Comparison of ENCODE assay signal across 20 cellular contexts in genomic region chr2:152399003-152399402, GRCh38.
DNase-seq lines count a peak whose midpoint lies in the region; ATAC-seq and TF ChIP-seq lines count a peak whose summit lies in the region.
"Had no signal": no experiment of that assay in that cellular context is flagged by ENCODE, and none has a peak within 500 bp of the region (broad histone marks: within the 10 kb centered on the region; RNA-seq: fewer than 3 reads in every experiment).

No MANE protein-coding gene starts in this region.

- POLR2A ChIA-PET in Caco-2 (lab: Charles Lee) (no interaction called here), PC-3 (lab: Charles Lee; ENCODE audit: unreplicated experiment) (no interaction called here)

- H3K27ac Mint-ChIP-seq in Caco-2 (ENCODE audit: unreplicated experiment) (peak overlapping the region; percentile 1), glutamatergic neuron (ENCODE audit: unreplicated experiment) (peak overlapping the region; percentile 12)
- H3K27ac Mint-ChIP-seq: CD8-positive, alpha-beta memory T cell; HFFc6 had no signal

- H3K36me3 ChIP-seq in Caco-2 (ENCODE audit: control insufficient read depth, insufficient read depth, low read length): no peaks in the 10 kb centered on the region
- H3K36me3 ChIP-seq in PC-3 (ENCODE audit: low read depth, low read length): no peaks in the 10 kb centered on the region
- no peaks in the 10 kb centered on the region for H3K36me3 ChIP-seq in ascending aorta
- H3K36me3 ChIP-seq in testis (ENCODE audit: low read depth, missing control alignments): no peaks in the 10 kb centered on the region

- H3K36me3 Mint-ChIP-seq in Caco-2 (ENCODE audit: insufficient read depth, unreplicated experiment) (peaks cover 10% of the 10 kb centered on the region), glutamatergic neuron (ENCODE audit: unreplicated experiment) (no peaks in the 10 kb centered on the region)
- H3K36me3 Mint-ChIP-seq: CD8-positive, alpha-beta memory T cell had no signal

- H3K9ac ChIP-seq in PC-3 (ENCODE audit: low read length): no peak overlapping the region

- no peak overlapping the region for H3K4me3 ChIP-seq in Caco-2 (ENCODE audit: low read depth, low read length)
- no peak overlapping the region for H3K4me3 ChIP-seq in PC-3 (ENCODE audit: low read length)
- H3K4me3 ChIP-seq in ascending aorta: no peak overlapping the region
- H3K4me3 ChIP-seq in testis: no peak overlapping the region
- H3K4me3 ChIP-seq: A549 had no signal

- H3K4me3 Mint-ChIP-seq in Caco-2 (ENCODE audit: unreplicated experiment) (no peak overlapping the region), glutamatergic neuron (ENCODE audit: unreplicated experiment) (peak overlapping the region; percentile 47)
- H3K4me3 Mint-ChIP-seq: CD8-positive, alpha-beta memory T cell; HFFc6 had no signal

- H3K27ac ChIP-seq in PC-3 (ENCODE audit: low read length) (no peak overlapping the region), ascending aorta (peak overlapping the region; percentile 31 to 47), testis (no peak overlapping the region)

- no peak overlapping the region for H3K4me2 ChIP-seq in PC-3 (ENCODE audit: low read length)
- H3K4me2 ChIP-seq: A549 had no signal

- no peak overlapping the region for H2AFZ ChIP-seq in PC-3 (ENCODE audit: low read length)

- no peaks in the 10 kb centered on the region for H3K9me3 Mint-ChIP-seq in Caco-2 (ENCODE audit: unreplicated experiment)
- peaks cover 9% of the 10 kb centered on the region for H3K9me3 Mint-ChIP-seq in glutamatergic neuron (ENCODE audit: unreplicated experiment)
- H3K9me3 Mint-ChIP-seq: CD8-positive, alpha-beta memory T cell; HFFc6 had no signal

- no peaks in the 10 kb centered on the region for H3K9me3 ChIP-seq in Caco-2
- H3K9me3 ChIP-seq in PC-3 (ENCODE audit: low read length): no peaks in the 10 kb centered on the region
- H3K9me3 ChIP-seq in ascending aorta: no peaks in the 10 kb centered on the region
- H3K9me3 ChIP-seq in testis: no peaks in the 10 kb centered on the region
- H3K9me3 ChIP-seq: A549 had no signal

- H3K4me1 Mint-ChIP-seq in Caco-2 (ENCODE audit: low read depth, unreplicated experiment): peaks cover 42% of the 10 kb centered on the region
- H3K4me1 Mint-ChIP-seq in glutamatergic neuron (ENCODE audit: low read depth, unreplicated experiment): peaks cover 56% of the 10 kb centered on the region
- H3K4me1 Mint-ChIP-seq: CD8-positive, alpha-beta memory T cell had no signal

- no TSS peak for BruUV-seq in Caco-2 (replicated peaks; lab: Mats Ljungman, UMichigan)
- BruUV-seq in PC-3 (replicated peaks; lab: Mats Ljungman, UMichigan): no TSS peak

- peaks cover 18% of the 10 kb centered on the region for H3K4me1 ChIP-seq in Caco-2
- H3K4me1 ChIP-seq in PC-3 (ENCODE audit: insufficient read depth, low read length): peaks cover 5% of the 10 kb centered on the region; the same call in 1 of the 2 replicates
- H3K4me1 ChIP-seq in ascending aorta: peaks cover 18 to 44% of the 10 kb centered on the region in 2 donors
- peaks cover 4% of the 10 kb centered on the region for H3K4me1 ChIP-seq in testis

- no peaks in the 10 kb centered on the region for H3F3A ChIP-seq in PC-3 (ENCODE audit: low read length, unreplicated experiment)

- peaks cover 5% of the 10 kb centered on the region; the same call in 1 of the 2 replicates for H4K20me1 ChIP-seq in PC-3 (ENCODE audit: low read length)

- DNase-seq in Caco-2 (no peak), PC-3 (no peak), ascending aorta (ENCODE audit: low spot score in 2 of 2) (no peak), glutamatergic neuron (no peak), kidney tubule cell (ENCODE audit: low spot score) (no peak), T1000 (lab: John Stamatoyannopoulos, UW) (no peak), testis (no peak)
- DNase-seq: C1 segment of cervical spinal cord; CD8-positive, alpha-beta memory T cell; DMS79; HFFc6; IMR-90; NCI-H1092 treated with DMSO at 0.1 percent for 48 hours; NCI-H146; NCI-H2081; NCI-H748 treated with DMSO at 0.1 percent for 48 hours; NK-92 treated with Interleukin-12 subunit alpha and Interleukin-12 subunit beta, amount 100 ng/mL, for 24 hours; OCI-M1 had no signal

- CTCF ChIA-PET in Caco-2 (lab: Charles Lee) (no interaction called here), PC-3 (lab: Charles Lee) (no interaction called here)

- H3K79me2 ChIP-seq in PC-3 (ENCODE audit: low read length): peaks cover 53% of the 10 kb centered on the region

- intact Hi-C loops in Caco-2 (cut with micrococcal nuclease; ENCODE audit: unreplicated experiment): no loop called here
- intact Hi-C loops in PC-3 (cut with micrococcal nuclease): no loop called here
- intact Hi-C loops in ascending aorta (cut with DNase I): no loop called here
- intact Hi-C loops in testis (cut with DNase I; ENCODE audit: low total_unique reads): no loop called here

- WGBS in testis, 2 donors: 82 to 85% methylated on average over 4 of the region's 4 CpGs

- H3K27me3 ChIP-seq in Caco-2 (replicated peaks; ENCODE audit: control insufficient read depth, insufficient read depth, low read length): no peaks in the 10 kb centered on the region
- no peaks in the 10 kb centered on the region for H3K27me3 ChIP-seq in PC-3 (ENCODE audit: low read length)
- no peaks in the 10 kb centered on the region for H3K27me3 ChIP-seq in ascending aorta
- no peaks in the 10 kb centered on the region for H3K27me3 ChIP-seq in testis

- H3K9me2 ChIP-seq in PC-3 (replicated peaks; ENCODE audit: low read length): no peaks in the 10 kb centered on the region

- no peak for TF ChIP-seq POLR2A in testis (IDR thresholded peaks at IDR 0.05)

- ATAC-seq in PC-3 (peak; percentile 46; the same call in 1 of the 2 replicates), HG03469 (IDR thresholded peaks at IDR 0.05; ENCODE audit: unreplicated experiment) (no peak)
- ATAC-seq: A549 had no signal

- H3K27me3 Mint-ChIP-seq in Caco-2 (ENCODE audit: insufficient read depth, unreplicated experiment) (no peaks in the 10 kb centered on the region), glutamatergic neuron (ENCODE audit: unreplicated experiment) (peaks cover 4% of the 10 kb centered on the region)

- TF ChIP-seq CTCF in Caco-2 (IDR thresholded peaks at IDR 0.05; ENCODE audit: insufficient read depth in 1 of 2, low read depth in 1 of 2, low read length in 1 of 2, severe bottlenecking in 1 of 2, unreplicated experiment in 1 of 2) (no peak), PC-3 (conservative IDR thresholded peaks at IDR 0.05; ENCODE audit: low read depth, low read length) (no peak), ascending aorta (IDR thresholded peaks at IDR 0.05) (no peak), glutamatergic neuron (IDR thresholded peaks at IDR 0.05; ENCODE audit: partially characterized antibody, unreplicated experiment) (no peak), testis (IDR thresholded peaks at IDR 0.05) (no peak)

Comparison
In these comparisons a context has a peak if more than half of its experiments do, and no peak if none do; other contexts are left out.
1. H3K27ac ChIP-seq: peak in ascending aorta (2 of 2); none in PC-3 (single experiment) and testis (0 of 2).